ENCODE assay signal across 17 cellular contexts in genomic region chr2:150190546-150190945, GRCh38.
DNase-seq lines count a peak whose midpoint lies in the region; ATAC-seq, FAIRE-seq and TF ChIP-seq lines count a peak whose summit lies in the region.
"Had no signal": no experiment of that assay in that cellular context is flagged by ENCODE, and none has a peak within 500 bp of the region (broad histone marks: within the 10 kb centered on the region; RNA-seq: fewer than 3 reads in every experiment).

No MANE protein-coding gene starts in this region.

- WGBS in mammary epithelial cell (ENCODE audit: low coverage, missing lambda C conversion rate), result 47% methylated on average over 1 of the region's 1 CpG

- H3K4me3 ChIP-seq in mammary epithelial cell (replicated peaks in 1 of 3; ENCODE audit: insufficient read depth in 1 of 3, low read depth in 2 of 3, low read length in 3 of 3) (no peak overlapping the region), breast epithelium (no peak overlapping the region), bronchial epithelial cell (ENCODE audit: low read depth, low read length) (no peak overlapping the region), keratinocyte (ENCODE audit: control insufficient read depth in 2 of 3, extremely low read depth in 1 of 3, insufficient read depth in 2 of 3, low read depth in 1 of 3, low read length in 3 of 3) (no peak overlapping the region)
- H3K4me3 ChIP-seq: A549 had no signal

- TF ChIP-seq POLR2A in breast epithelium (IDR thresholded peaks at IDR 0.05), result no peak

- H3K9ac ChIP-seq in mammary epithelial cell (ENCODE audit: insufficient read depth, low read length) (no peak overlapping the region), keratinocyte (ENCODE audit: control insufficient read depth, extremely low read depth, insufficient read depth, low read length) (no peak overlapping the region)

- H3K36me3 ChIP-seq in mammary epithelial cell (ENCODE audit: insufficient read depth, low read length) (no peaks in the 10 kb centered on the region), breast epithelium (no peaks in the 10 kb centered on the region), bronchial epithelial cell (ENCODE audit: control insufficient read depth, insufficient read depth, low read length) (no peaks in the 10 kb centered on the region), keratinocyte (ENCODE audit: control insufficient read depth in 2 of 2, extremely low read depth in 1 of 2, insufficient read depth in 2 of 2, low read length in 2 of 2) (no peaks in the 10 kb centered on the region)

- FAIRE-seq in bronchial epithelial cell (lab: Jason Lieb, UNC), result peak; percentile 66
- peak; percentile 70 for FAIRE-seq in keratinocyte (lab: Jason Lieb, UNC)
- FAIRE-seq in frontal cortex (lab: Jason Lieb, UNC), result no peak
- FAIRE-seq: A549, GM12891 had no signal

- TF ChIP-seq CTCF in mammary epithelial cell (conservative IDR thresholded peaks at IDR 0.05 in 1 of 2, IDR thresholded peaks at IDR 0.05 in 1 of 2; ENCODE audit: extremely low read depth in 1 of 2, insufficient read depth in 1 of 2, low read depth in 1 of 2, low read length in 2 of 2) (no peak), breast epithelium (IDR thresholded peaks at IDR 0.05) (no peak), bronchial epithelial cell (IDR thresholded peaks at IDR 0.05; ENCODE audit: insufficient read depth, low read length, severe bottlenecking) (no peak), keratinocyte (optimal IDR thresholded peaks at IDR 0.05 in 1 of 3, IDR thresholded peaks at IDR 0.05 in 1 of 3, conservative IDR thresholded peaks at IDR 0.05 in 1 of 3; ENCODE audit: extremely low read depth in 1 of 3, insufficient read depth in 2 of 3, low read length in 3 of 3) (no peak)

- intact Hi-C loops in mammary epithelial cell (cut with micrococcal nuclease) (no loop called here), breast epithelium (cut with DNase I; ENCODE audit: low total_unique reads) (no loop called here)

- H3K27me3 ChIP-seq in mammary epithelial cell (ENCODE audit: insufficient read depth, low read length) (no peaks in the 10 kb centered on the region), breast epithelium (no peaks in the 10 kb centered on the region), bronchial epithelial cell (ENCODE audit: control insufficient read depth, insufficient read depth, low read length) (no peaks in the 10 kb centered on the region), keratinocyte (ENCODE audit: control insufficient read depth, extremely low read depth, insufficient read depth, low read length) (no peaks in the 10 kb centered on the region)

- H3K9me1 ChIP-seq in keratinocyte (ENCODE audit: control insufficient read depth, extremely low read depth, insufficient read depth, low read length), result no peaks in the 10 kb centered on the region

- peak; percentile 57 for DNase-seq in mammary epithelial cell
- DNase-seq in breast epithelium (ENCODE audit: low spot score in 2 of 2), result no peak
- DNase-seq in bronchial epithelial cell (ENCODE audit: low read depth), result peak; percentile 80
- no peak for DNase-seq in keratinocyte (ENCODE audit: low read depth, low spot score)
- no peak for DNase-seq in frontal cortex (ENCODE audit: low spot score in 2 of 2)
- no peak for DNase-seq in DMS79 (lab: John Stamatoyannopoulos, UW)
- DNase-seq: AML-193; Calu3; CD8-positive, alpha-beta T cell; DMS 273 treated with DMSO at 0.1 percent for 48 hours; DMS53; GOT3; H7 had no signal

- BruUV-seq in mammary epithelial cell (replicated peaks; lab: Mats Ljungman, UMichigan), result no TSS peak

- dilution Hi-C loops in mammary epithelial cell (cut with HindIII; ENCODE audit: low sequenced_read_pairs), result no loop called here
- dilution Hi-C loops in keratinocyte (cut with MboI; ENCODE audit: extremely low pct_ligation_motif_present, low sequenced_read_pairs), result no loop called here

- H3K79me2 ChIP-seq in mammary epithelial cell (ENCODE audit: insufficient read depth, low read length) (no peaks in the 10 kb centered on the region), keratinocyte (ENCODE audit: control insufficient read depth, insufficient read depth, low read length) (no peaks in the 10 kb centered on the region)

- H3K9me3 ChIP-seq in mammary epithelial cell (replicated peaks; ENCODE audit: insufficient read depth, low read length) (no peaks in the 10 kb centered on the region), breast epithelium (no peaks in the 10 kb centered on the region), keratinocyte (ENCODE audit: control insufficient read depth, low read depth, low read length) (no peaks in the 10 kb centered on the region)

- no peak for ATAC-seq in GM21447 (IDR thresholded peaks at IDR 0.05; ENCODE audit: unreplicated experiment)
- ATAC-seq: A549; CD8-positive, alpha-beta T cell had no signal

- H4K20me1 ChIP-seq in mammary epithelial cell (ENCODE audit: insufficient read depth, low read length), result no peaks in the 10 kb centered on the region
- no peaks in the 10 kb centered on the region for H4K20me1 ChIP-seq in keratinocyte (ENCODE audit: control insufficient read depth, extremely low read depth, insufficient read depth, low read length)

- in situ Hi-C loops in mammary epithelial cell (cut with MboI; ENCODE audit: low sequenced_read_pairs in 2 of 2), result no loop called here

- no peak overlapping the region for H3K27ac ChIP-seq in mammary epithelial cell (ENCODE audit: insufficient read depth, low read depth, low read length)
- H3K27ac ChIP-seq in breast epithelium, result no peak overlapping the region
- H3K27ac ChIP-seq in keratinocyte (ENCODE audit: control insufficient read depth, insufficient read depth, low read length), result no peak overlapping the region
- H3K27ac ChIP-seq: 22Rv1 had no signal

- H3K4me2 ChIP-seq in mammary epithelial cell (ENCODE audit: insufficient read depth, low read depth, low read length), result peak overlapping the region; percentile 42
- H3K4me2 ChIP-seq in keratinocyte (ENCODE audit: control insufficient read depth, extremely low read depth, insufficient read depth, low read depth, low read length), result no peak overlapping the region
- H3K4me2 ChIP-seq: A549 had no signal

- H3K4me1 ChIP-seq in mammary epithelial cell (ENCODE audit: insufficient read depth, low read length), result peaks cover 21% of the 10 kb centered on the region
- H3K4me1 ChIP-seq in breast epithelium, result no peaks in the 10 kb centered on the region
- H3K4me1 ChIP-seq in keratinocyte (ENCODE audit: control insufficient read depth, extremely low read depth, insufficient read depth, low read length), result peaks cover 22% of the 10 kb centered on the region

- CTCF ChIA-PET in mammary epithelial cell (lab: Charles Lee; ENCODE audit: low non-redundant PET), result no interaction called here

- H2AFZ ChIP-seq in mammary epithelial cell (ENCODE audit: low read depth, low read length) (no peak overlapping the region), keratinocyte (ENCODE audit: control insufficient read depth, low read length) (no peak overlapping the region)

Comparison
In these comparisons a context has a peak if more than half of its experiments do, and no peak if none do; other contexts are left out.
1. DNase-seq: peak in mammary epithelial cell (single experiment) and bronchial epithelial cell (single experiment); none in breast epithelium (0 of 2), keratinocyte (single experiment), frontal cortex (0 of 2) and DMS79 (single experiment).